1 cellular context compared by ENCODE assay signal in genomic region chr16:28865722-28866453, GRCh38.
A peak's percentile ranks its signal among the peaks of the same experiment; 100 is the strongest.
TF ChIP-seq lines count a peak whose summit lies in the region.

No MANE protein-coding gene starts in this region.

TF ChIP-seq in HepG2, 621 proteins besides CTCF, POLR2A, EP300 and RAD21 (continued from another document and continues in another):
- no peak for TF ChIP-seq RNF219 (CRISPR knock-in tag; IDR thresholded peaks at IDR 0.05)
- TF ChIP-seq ZMYM3 (CRISPR knock-in tag; IDR thresholded peaks at IDR 0.05): peak; percentile 49; the same call in 1 of the 2 replicates
- no peak for TF ChIP-seq RAD51 (IDR thresholded peaks at IDR 0.05; ENCODE audit: borderline replicate concordance)
- TF ChIP-seq ZKSCAN1 (IDR thresholded peaks at IDR 0.05; ENCODE audit: low read length): no peak
- peak; percentile 56; the same call in 1 of the 2 replicates for TF ChIP-seq ZNF770 (CRISPR knock-in tag; IDR thresholded peaks at IDR 0.05)
- TF ChIP-seq ZNF235 (CRISPR knock-in tag; IDR thresholded peaks at IDR 0.05; ENCODE audit: borderline replicate concordance): no peak
- no peak for TF ChIP-seq TP53 (CRISPR knock-in tag; conservative IDR thresholded peaks at IDR 0.05)
- TF ChIP-seq THYN1 (CRISPR knock-in tag; IDR thresholded peaks at IDR 0.05; ENCODE audit: borderline replicate concordance, low read depth): no peak
- no peak for TF ChIP-seq SMARCC2 (IDR thresholded peaks at IDR 0.05)
- peak; percentile 42; the same call in 1 of the 2 replicates for TF ChIP-seq ARID4A (CRISPR knock-in tag; IDR thresholded peaks at IDR 0.05; ENCODE audit: borderline replicate concordance)
- TF ChIP-seq ATF4 (CRISPR knock-in tag; IDR thresholded peaks at IDR 0.05): no peak
- TF ChIP-seq ZNF317 (CRISPR knock-in tag; IDR thresholded peaks at IDR 0.05): no peak
- 0 out of 4 replicates have a peak, but pooled peaks of 1 of the 2 experiments have one; percentile 18 for TF ChIP-seq HMGXB4 (CRISPR knock-in tag; IDR thresholded peaks at IDR 0.05; ENCODE audit: borderline replicate concordance in 1 of 2, low read depth in 1 of 2)
- TF ChIP-seq ZNF740 (CRISPR knock-in tag; IDR thresholded peaks at IDR 0.05): no peak
- no peak for TF ChIP-seq ZBTB42 (CRISPR knock-in tag; IDR thresholded peaks at IDR 0.05)
- no peak for TF ChIP-seq ZMYM2 (CRISPR knock-in tag; IDR thresholded peaks at IDR 0.05)
- TF ChIP-seq TAF1 (CRISPR knock-in tag; IDR thresholded peaks at IDR 0.05): peak; percentile 28; the same call in 1 of the 2 replicates
- peak; percentile 16; the same call in 1 of the 2 replicates for TF ChIP-seq ETV5 (CRISPR knock-in tag; IDR thresholded peaks at IDR 0.05; ENCODE audit: borderline replicate concordance)
- peak; percentile 78; the same call in 1 of the 2 replicates for TF ChIP-seq THAP8 (CRISPR knock-in tag; IDR thresholded peaks at IDR 0.05; ENCODE audit: borderline replicate concordance)
- no peak for TF ChIP-seq ZC3H13 (CRISPR knock-in tag; IDR thresholded peaks at IDR 0.05)
- no peak for TF ChIP-seq ZNF251 (CRISPR knock-in tag; IDR thresholded peaks at IDR 0.05)
- no peak for TF ChIP-seq SMAD1 (CRISPR knock-in tag; IDR thresholded peaks at IDR 0.05; ENCODE audit: borderline replicate concordance, low read depth)
- TF ChIP-seq BRF2 (CRISPR knock-in tag; IDR thresholded peaks at IDR 0.05): no peak
- no peak for TF ChIP-seq ZNF121 (CRISPR knock-in tag; IDR thresholded peaks at IDR 0.05)
- 0 out of 2 replicates have a peak, but pooled peaks have one; percentile 27 for TF ChIP-seq ZNF766 (CRISPR knock-in tag; IDR thresholded peaks at IDR 0.05; ENCODE audit: borderline replicate concordance)
- no peak for TF ChIP-seq ZNF674 (CRISPR knock-in tag; IDR thresholded peaks at IDR 0.05; ENCODE audit: low read depth)
- peak; percentile 73 for TF ChIP-seq AGO2 (optimal IDR thresholded peaks at IDR 0.05; ENCODE audit: low read depth, low read length)
- TF ChIP-seq SRSF1 (optimal IDR thresholded peaks at IDR 0.05; ENCODE audit: low read depth, low read length): peak; percentile 26
- no peak for TF ChIP-seq THAP9 (CRISPR knock-in tag; IDR thresholded peaks at IDR 0.05; ENCODE audit: borderline replicate concordance)
- no peak for TF ChIP-seq ZFP82 (CRISPR knock-in tag; IDR thresholded peaks at IDR 0.05; ENCODE audit: borderline replicate concordance)
- no peak for TF ChIP-seq ZNF282 (IDR thresholded peaks at IDR 0.05; ENCODE audit: partially characterized antibody)
- TF ChIP-seq ATF2 (CRISPR knock-in tag; IDR thresholded peaks at IDR 0.05): no peak
- no peak for TF ChIP-seq BRD4 (CRISPR knock-in tag; IDR thresholded peaks at IDR 0.05)
- TF ChIP-seq PRMT3 (CRISPR knock-in tag; IDR thresholded peaks at IDR 0.05; ENCODE audit: borderline replicate concordance, low read depth): no peak
- TF ChIP-seq PAXIP1 (CRISPR knock-in tag; conservative IDR thresholded peaks at IDR 0.05): peak; percentile 78
